In the genomic region with DNA sequence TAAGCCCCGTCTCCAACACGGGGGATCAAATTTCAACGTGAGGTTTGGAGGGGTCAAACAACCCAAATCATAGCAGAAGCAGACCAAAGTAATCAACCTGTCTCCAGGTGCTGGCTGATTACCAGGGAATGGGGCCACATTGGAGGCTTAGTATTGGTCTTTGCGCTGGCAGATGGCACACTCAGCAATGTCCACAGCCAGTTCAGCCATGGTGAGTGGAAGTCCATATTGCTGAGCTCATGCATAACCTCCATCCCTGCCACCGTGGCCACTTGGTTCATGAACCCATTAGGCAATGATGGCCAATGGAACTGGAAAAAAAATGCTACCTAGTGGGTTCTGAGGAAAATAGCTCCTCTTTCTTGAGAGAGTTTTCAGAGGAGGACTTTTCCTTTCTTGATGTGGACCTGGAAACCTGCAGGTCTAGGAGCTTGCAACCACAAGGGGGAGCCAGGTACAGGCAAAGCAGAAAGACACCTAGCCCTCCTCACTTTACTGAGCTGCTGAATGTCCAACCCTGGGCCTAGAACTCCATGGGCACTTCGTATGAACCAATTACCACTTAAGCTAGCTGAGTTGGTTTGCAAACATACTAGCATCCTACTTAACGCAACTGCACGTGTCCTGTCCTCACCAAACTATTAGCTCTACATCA, we compare ENCODE assay signal across 9 cellular contexts.
DNase-seq lines count a peak whose midpoint lies in the region; ATAC-seq lines count a peak whose summit lies in the region.
"Had no signal": no experiment of that assay in that cellular context is flagged by ENCODE, and none has a peak within 500 bp of the region (broad histone marks: within the 10 kb centered on the region; RNA-seq: fewer than 3 reads in every experiment).

No MANE protein-coding gene starts in this region.

- no peak overlapping the region for H3K4me3 Mint-ChIP-seq in CD4-positive, alpha-beta memory T cell

- no peaks in the 10 kb centered on the region for H3K27me3 ChIP-seq in CD4-positive, alpha-beta memory T cell (ENCODE audit: insufficient read depth, low read length)
- H3K27me3 ChIP-seq: SJSA1 had no signal

- H3K9me3 Mint-ChIP-seq in CD4-positive, alpha-beta memory T cell = no peaks in the 10 kb centered on the region

- ATAC-seq in HG03442 (IDR thresholded peaks at IDR 0.05; ENCODE audit: unreplicated experiment) = peak; percentile 83
- ATAC-seq in HG02763 (IDR thresholded peaks at IDR 0.05; ENCODE audit: unreplicated experiment) = no peak

- no peaks in the 10 kb centered on the region for H3K4me1 ChIP-seq in CD4-positive, alpha-beta memory T cell (ENCODE audit: insufficient read depth, low read length)
- H3K4me1 ChIP-seq: SJSA1 had no signal

- intact Hi-C loops in CD4-positive, alpha-beta memory T cell (cut with micrococcal nuclease) = loop anchor here (1.0 to 5.0 kb wide), 3 partner anchors 129 to 234 kb away; partner anchors contain the start of gene GYPC

- H3K4me1 Mint-ChIP-seq in CD4-positive, alpha-beta memory T cell = no peaks in the 10 kb centered on the region

- POLR2A ChIA-PET in CD4-positive, alpha-beta memory T cell (lab: Charles Lee; ENCODE audit: partially characterized antibody) = interaction anchor here (0.8 to 1.2 kb wide), 4 partner anchors 134 to 444 kb away, joined by 3 to 12 read pairs (median 4); no protein-coding TSS in a partner anchor

- H3K36me3 ChIP-seq in CD4-positive, alpha-beta memory T cell (ENCODE audit: insufficient read depth, low read length) = no peaks in the 10 kb centered on the region
- H3K36me3 ChIP-seq: SJSA1 had no signal

- H3K27me3 Mint-ChIP-seq in CD4-positive, alpha-beta memory T cell = peaks cover 0 to 3% of the 10 kb centered on the region in 2 donors

- H3K36me3 Mint-ChIP-seq in CD4-positive, alpha-beta memory T cell = no peaks in the 10 kb centered on the region

- DNase-seq in CD4-positive, alpha-beta memory T cell = peak; percentile 57 to 68 (median 63)
- DNase-seq in GM19238 (ENCODE audit: insufficient read length, low spot score) (peak; percentile 37), SW480 (ENCODE audit: low spot score) (peak; percentile 39), amniotic stem cell (lab: John Stamatoyannopoulos, UW) (peak; percentile 16), iris pigment epithelial cell (ENCODE audit: low read depth) (peak; percentile 44)
- DNase-seq in stimulated activated CD4-positive, alpha-beta T cell treated with anti-CD3 and anti-CD28 coated beads, TNF-alpha, amount 100 ng/mL, for 48 hours (ENCODE audit: low read depth in 3 of 3) = peak; percentile 36 to 49 (median 46)

- no peak overlapping the region for H3K27ac Mint-ChIP-seq in CD4-positive, alpha-beta memory T cell

- H3K9me3 ChIP-seq in CD4-positive, alpha-beta memory T cell (ENCODE audit: control insufficient read depth in 1 of 2, low read length in 2 of 2) = no peaks in the 10 kb centered on the region
- H3K9me3 ChIP-seq: SJSA1 had no signal

- no peak overlapping the region for H3K4me3 ChIP-seq in CD4-positive, alpha-beta memory T cell (ENCODE audit: low read length in 2 of 2)
- H3K4me3 ChIP-seq: SJSA1 had no signal

- CTCF ChIA-PET in CD4-positive, alpha-beta memory T cell (lab: Charles Lee; ENCODE audit: partially characterized antibody) = interaction anchor here (0.6 to 7.4 kb wide), 36 partner anchors 8 to 837 kb away, joined by 3 to 234 read pairs (median 5); partner anchors contain the start of gene GYPC

- H3K27ac ChIP-seq in CD4-positive, alpha-beta memory T cell (ENCODE audit: low read depth, low read length) = no peak overlapping the region
- H3K27ac ChIP-seq: SJSA1 had no signal
